Comparison of ENCODE assay signal across 20 cellular contexts in the genomic region with DNA sequence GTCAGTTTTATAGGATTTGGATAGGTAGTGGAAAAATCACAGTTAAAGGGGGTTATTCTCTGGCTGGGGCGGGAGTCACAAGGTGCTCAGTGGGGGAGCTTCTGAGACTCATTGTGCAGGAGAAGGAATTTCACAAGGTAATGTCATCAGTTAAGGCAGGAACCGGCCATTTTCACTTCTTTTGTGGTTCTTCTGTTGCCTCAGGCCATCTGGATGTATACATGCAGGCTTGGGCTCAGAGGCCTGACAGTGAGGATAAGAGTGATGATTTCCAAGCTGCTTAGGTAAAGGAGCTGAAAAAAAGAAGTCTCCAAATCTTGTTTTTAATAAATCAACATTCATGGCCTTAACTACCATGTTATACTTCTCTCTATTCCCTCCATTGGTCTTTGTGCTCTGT.
A peak's percentile ranks its signal among the peaks of the same experiment; 100 is the strongest.
DNase-seq lines count a peak whose midpoint lies in the region; ATAC-seq and TF ChIP-seq lines count a peak whose summit lies in the region.
"Had no signal": no experiment of that assay in that cellular context is flagged by ENCODE, and none has a peak within 500 bp of the region (broad histone marks: within the 10 kb centered on the region; RNA-seq: fewer than 3 reads in every experiment).

No MANE protein-coding gene starts in this region.

- no peak overlapping the region for H2BK12ac ChIP-seq in neuronal stem cell (ENCODE audit: low read length)

- H3F3A ChIP-seq in GM23338 (replicated peaks; ENCODE audit: low read depth) = no peaks in the 10 kb centered on the region

- no peak overlapping the region for H3K4me3 Mint-ChIP-seq in GM23338
- H3K4me3 Mint-ChIP-seq: B cell; CD4-positive, alpha-beta T cell; CD8-positive, alpha-beta T cell had no signal

- no peak overlapping the region for H3K27ac ChIP-seq in GM23338 (ENCODE audit: low read depth)
- H3K27ac ChIP-seq in neuronal stem cell (replicated peaks; ENCODE audit: low read length) = no peak overlapping the region
- no peak overlapping the region for H3K27ac ChIP-seq in uterus
- H3K27ac ChIP-seq: BLaER1 treated with 17β-estradiol and CSF1 and Interleukin-3, amounts not matched to agents 10 nM and 100 nM; C4-2B had no signal

- H3K36me3 Mint-ChIP-seq in GM23338 (ENCODE audit: low read depth) = no peaks in the 10 kb centered on the region
- H3K36me3 Mint-ChIP-seq: CD8-positive, alpha-beta T cell had no signal

- H3K27me3 Mint-ChIP-seq in GM23338 (ENCODE audit: insufficient read depth, low read depth, poor library complexity) = no peaks in the 10 kb centered on the region
- H3K27me3 Mint-ChIP-seq: B cell; CD4-positive, alpha-beta T cell had no signal

- no peaks in the 10 kb centered on the region for H3K79me1 ChIP-seq in neuronal stem cell (ENCODE audit: low read depth, low read length)

- intact Hi-C loops in uterus (cut with DNase I; ENCODE audit: low total_unique reads) = no loop called here

- no peaks in the 10 kb centered on the region for H3K4me1 ChIP-seq in GM23338 (ENCODE audit: insufficient read depth)
- H3K4me1 ChIP-seq in NT2/D1 (ENCODE audit: insufficient read depth, insufficient read length) = no peaks in the 10 kb centered on the region
- H3K4me1 ChIP-seq in neuronal stem cell (ENCODE audit: control insufficient read depth in 2 of 2, insufficient read depth in 1 of 2, low read depth in 1 of 2, low read length in 2 of 2) = no peaks in the 10 kb centered on the region
- no peaks in the 10 kb centered on the region for H3K4me1 ChIP-seq in uterus
- H3K4me1 ChIP-seq: Caco-2 had no signal

- H3K27me3 ChIP-seq in GM23338 (ENCODE audit: insufficient read depth) (no peaks in the 10 kb centered on the region), NT2/D1 (ENCODE audit: insufficient read depth, insufficient read length) (no peaks in the 10 kb centered on the region), neuronal stem cell (ENCODE audit: control insufficient read depth in 3 of 3, insufficient read depth in 3 of 3, low read depth in 1 of 3, low read length in 3 of 3) (no peaks in the 10 kb centered on the region), uterus (no peaks in the 10 kb centered on the region)
- H3K27me3 ChIP-seq: BLaER1 treated with 17β-estradiol and CSF1 and Interleukin-3, amounts not matched to agents 10 nM and 100 nM had no signal

- TF ChIP-seq POLR2A in uterus (IDR thresholded peaks at IDR 0.05) = no peak

- peaks cover 6% of the 10 kb centered on the region; the same call in 1 of the 3 replicates for H3K9me3 Mint-ChIP-seq in GM23338

- no peak overlapping the region for H2AFZ ChIP-seq in GM23338
- H2AFZ ChIP-seq in neuronal stem cell (ENCODE audit: low read length) = no peak overlapping the region

- no peak overlapping the region for H3K14ac ChIP-seq in neuronal stem cell (ENCODE audit: low read length)

- no peak overlapping the region for H3K23ac ChIP-seq in neuronal stem cell (ENCODE audit: low read depth, low read length, poor library complexity)

- no peak overlapping the region for H4K8ac ChIP-seq in neuronal stem cell (ENCODE audit: low read depth, low read length)

- no peak overlapping the region for H2AK5ac ChIP-seq in neuronal stem cell (ENCODE audit: low read depth, low read length)

- H3K9me3 ChIP-seq in NT2/D1 (ENCODE audit: insufficient read depth, low read length) (peaks cover 32% of the 10 kb centered on the region), neuronal stem cell (replicated peaks in 1 of 2; ENCODE audit: control insufficient read depth in 2 of 2, insufficient read depth in 1 of 2, low read depth in 1 of 2, low read length in 2 of 2) (peaks cover 5% of the 10 kb centered on the region in 2 donors), uterus (no peaks in the 10 kb centered on the region)
- H3K9me3 ChIP-seq: Caco-2 had no signal

- H2BK15ac ChIP-seq in neuronal stem cell (ENCODE audit: low read length) = no peak overlapping the region

- H2BK120ac ChIP-seq in neuronal stem cell (ENCODE audit: low read depth, low read length) = no peak overlapping the region

- WGBS in neuronal stem cell (ENCODE audit: extremely low coverage in 2 of 2, insufficient read length in 2 of 2, insufficient replicate concordance in 1 of 2), 2 donors = no CpG with 5 or more reads among the region's 2 CpGs

- peaks cover 4% of the 10 kb centered on the region; the same call in 2 of the 3 replicates for H3K4me1 Mint-ChIP-seq in GM23338
- H3K4me1 Mint-ChIP-seq: B cell had no signal

- H4K20me1 ChIP-seq in GM23338 (replicated peaks; ENCODE audit: insufficient read depth) = no peaks in the 10 kb centered on the region
- H4K20me1 ChIP-seq: BLaER1 treated with 17β-estradiol and CSF1 and Interleukin-3, amounts not matched to agents 10 nM and 100 nM had no signal

- no peak overlapping the region for H4K91ac ChIP-seq in neuronal stem cell (ENCODE audit: low read depth, low read length, poor library complexity)

- H3K18ac ChIP-seq in neuronal stem cell (ENCODE audit: low read length) = no peak overlapping the region

- H3K4ac ChIP-seq in neuronal stem cell (ENCODE audit: low read length) = no peak overlapping the region

- H3K9me2 ChIP-seq in GM23338 (ENCODE audit: insufficient read depth) = no peaks in the 10 kb centered on the region

- DNase-seq in GM23338 (ENCODE audit: low spot score) (no peak), NT2/D1 (ENCODE audit: low read depth, low spot score) (peak; percentile 2), islet precursor cell (peak; percentile 52), neuronal stem cell (ENCODE audit: low spot score) (no peak), iPS-NIHi7 (ENCODE audit: extremely low spot score) (no peak), uterus (no peak), dermis blood vessel endothelial cell (no peak)
- DNase-seq: 8988T; ACHN; Caco-2; Calu3; CD4-positive, alpha-beta T cell; CD8-positive, alpha-beta T cell; DMS79 treated with DMSO at 0.1 percent for 48 hours; GDM1 had no signal

- H3K36me3 ChIP-seq in GM23338 (ENCODE audit: insufficient read depth) = no peaks in the 10 kb centered on the region
- no peaks in the 10 kb centered on the region for H3K36me3 ChIP-seq in NT2/D1 (ENCODE audit: insufficient read depth, insufficient read length, low read length)
- no peaks in the 10 kb centered on the region for H3K36me3 ChIP-seq in neuronal stem cell (replicated peaks in 1 of 2; ENCODE audit: control insufficient read depth in 2 of 2, insufficient read depth in 2 of 2, low read length in 2 of 2)
- no peaks in the 10 kb centered on the region for H3K36me3 ChIP-seq in uterus
- H3K36me3 ChIP-seq: BLaER1 treated with 17β-estradiol and CSF1 and Interleukin-3, amounts not matched to agents 10 nM and 100 nM had no signal

- H3K27ac Mint-ChIP-seq in GM23338 = peak overlapping the region; percentile 24; the same call in 1 of the 2 replicates
- H3K27ac Mint-ChIP-seq: B cell; CD4-positive, alpha-beta T cell; CD8-positive, alpha-beta T cell had no signal

- no peak overlapping the region for H2BK5ac ChIP-seq in neuronal stem cell (ENCODE audit: low read length)

- H3K4me2 ChIP-seq in GM23338 (no peak overlapping the region), neuronal stem cell (ENCODE audit: insufficient read depth, low read length, poor library complexity, severe bottlenecking) (peak overlapping the region; percentile 11)
- H3K4me2 ChIP-seq: BLaER1 treated with 17β-estradiol and CSF1 and Interleukin-3, amounts not matched to agents 10 nM and 100 nM had no signal

- ATAC-seq in GM23338 = no peak
- ATAC-seq in HG02642 (IDR thresholded peaks at IDR 0.05; ENCODE audit: poor library complexity, unreplicated experiment) = no peak
- ATAC-seq: CD8-positive, alpha-beta T cell; GM12878 had no signal

- TF ChIP-seq CTCF in GM23338 (conservative IDR thresholded peaks at IDR 0.05; ENCODE audit: low read depth in 2 of 2) (no peak), uterus (IDR thresholded peaks at IDR 0.05) (no peak)

- no peaks in the 10 kb centered on the region for H3K79me2 ChIP-seq in GM23338 (replicated peaks; ENCODE audit: insufficient read depth)

- no peak overlapping the region for H3K9ac ChIP-seq in NT2/D1 (ENCODE audit: insufficient read length, low read depth)
- no peak overlapping the region for H3K9ac ChIP-seq in neuronal stem cell (ENCODE audit: low read depth, low read length, poor library complexity)
- H3K9ac ChIP-seq: BLaER1 treated with 17β-estradiol and CSF1 and Interleukin-3, amounts not matched to agents 10 nM and 100 nM had no signal

- H3K4me3 ChIP-seq in GM23338 (no peak overlapping the region), NT2/D1 (ENCODE audit: insufficient read length, low read depth) (no peak overlapping the region), neuronal stem cell (ENCODE audit: low read length in 2 of 2) (no peak overlapping the region), uterus (no peak overlapping the region)
- H3K4me3 ChIP-seq: BLaER1 treated with 17β-estradiol and CSF1 and Interleukin-3, amounts not matched to agents 10 nM and 100 nM; GM12878 had no signal

TF ChIP-seq in GM23338, 12 proteins besides CTCF, POLR2A, EP300 and RAD21 (continues in another document):
- TF ChIP-seq CREB1 (CRISPR knock-in tag; IDR thresholded peaks at IDR 0.05; ENCODE audit: low read depth) (no peak), JUNB (IDR thresholded peaks at IDR 0.05; ENCODE audit: unreplicated experiment) (no peak), ZNF114 (CRISPR knock-in tag; IDR thresholded peaks at IDR 0.05) (no peak), STAT1 (IDR thresholded peaks at IDR 0.05; ENCODE audit: unreplicated experiment) (no peak), ZNF331 (CRISPR knock-in tag; IDR thresholded peaks at IDR 0.05; ENCODE audit: low read depth) (no peak), EZH2 (IDR thresholded peaks at IDR 0.05; ENCODE audit: low read depth, unreplicated experiment) (no peak), EZH2phosphoT487 (IDR thresholded peaks at IDR 0.05; ENCODE audit: unreplicated experiment) (no peak), POLR2AphosphoS5 (IDR thresholded peaks at IDR 0.05; ENCODE audit: low read depth) (no peak), NANOG (IDR thresholded peaks at IDR 0.05; ENCODE audit: borderline replicate concordance) (no peak)
- TF ChIP-seq, protein P1, sequence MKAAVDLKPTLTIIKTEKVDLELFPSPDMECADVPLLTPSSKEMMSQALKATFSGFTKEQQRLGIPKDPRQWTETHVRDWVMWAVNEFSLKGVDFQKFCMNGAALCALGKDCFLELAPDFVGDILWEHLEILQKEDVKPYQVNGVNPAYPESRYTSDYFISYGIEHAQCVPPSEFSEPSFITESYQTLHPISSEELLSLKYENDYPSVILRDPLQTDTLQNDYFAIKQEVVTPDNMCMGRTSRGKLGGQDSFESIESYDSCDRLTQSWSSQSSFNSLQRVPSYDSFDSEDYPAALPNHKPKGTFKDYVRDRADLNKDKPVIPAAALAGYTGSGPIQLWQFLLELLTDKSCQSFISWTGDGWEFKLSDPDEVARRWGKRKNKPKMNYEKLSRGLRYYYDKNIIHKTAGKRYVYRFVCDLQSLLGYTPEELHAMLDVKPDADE (IDR thresholded peaks at IDR 0.05) = no peak

Comparison
In these comparisons a context has a peak if more than half of its experiments do, and no peak if none do; other contexts are left out.
1. DNase-seq: peak in NT2/D1 (single experiment) and islet precursor cell (single experiment); none in GM23338 (single experiment), neuronal stem cell (single experiment), iPS-NIHi7 (single experiment), uterus (0 of 2) and dermis blood vessel endothelial cell (single experiment).